In the genomic region with DNA sequence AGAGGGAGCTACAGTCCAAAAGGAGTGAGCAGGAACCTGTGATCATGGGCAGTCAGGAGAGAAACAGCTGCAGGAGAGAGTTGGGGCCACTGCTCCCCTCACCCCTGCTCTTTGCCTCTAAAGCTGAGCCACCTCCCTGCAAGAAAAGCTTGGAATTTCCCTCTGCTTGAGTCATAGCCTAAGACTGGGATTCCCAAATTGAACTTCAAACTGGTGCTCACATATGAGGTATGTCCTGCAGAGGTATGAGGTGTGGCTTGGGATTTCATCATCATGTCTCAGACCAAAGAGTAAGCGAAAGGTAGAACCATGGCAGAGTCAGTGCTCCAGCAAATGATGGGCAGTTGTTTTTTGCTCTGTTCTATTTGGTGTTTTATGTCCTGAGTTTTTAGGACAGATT, we compare ENCODE assay signal across 23 cellular contexts.
A peak's percentile ranks its signal among the peaks of the same experiment; 100 is the strongest.
DNase-seq lines count a peak whose midpoint lies in the region; ATAC-seq and TF ChIP-seq lines count a peak whose summit lies in the region.
"Had no signal": no experiment of that assay in that cellular context is flagged by ENCODE, and none has a peak within 500 bp of the region (broad histone marks: within the 10 kb centered on the region; RNA-seq: fewer than 3 reads in every experiment).

No MANE protein-coding gene starts in this region.

- H3K9me2 ChIP-seq in GM23248 (ENCODE audit: insufficient read depth) = no peaks in the 10 kb centered on the region

- no peaks in the 10 kb centered on the region for H4K20me1 ChIP-seq in GM23248 (ENCODE audit: insufficient read depth)

- in situ Hi-C loops in GM23248 (cut with MboI) = no loop called here

- no peak overlapping the region for H4K8ac ChIP-seq in trophoblast cell (ENCODE audit: low read depth, low read length)

- H3K27me3 ChIP-seq in GM23248 (replicated peaks; ENCODE audit: insufficient read depth) (no peaks in the 10 kb centered on the region), trophoblast cell (ENCODE audit: insufficient read depth, low read length) (no peaks in the 10 kb centered on the region), prostate gland (replicated peaks; ENCODE audit: insufficient read depth) (no peaks in the 10 kb centered on the region)
- H3K27me3 ChIP-seq: colonic mucosa, ovary had no signal

- no peaks in the 10 kb centered on the region for H3K9me3 ChIP-seq in GM23248 (ENCODE audit: low read depth)
- H3K9me3 ChIP-seq in trophoblast cell (ENCODE audit: insufficient read depth, low read depth, low read length) = no peaks in the 10 kb centered on the region
- no peaks in the 10 kb centered on the region for H3K9me3 ChIP-seq in prostate gland
- H3K9me3 ChIP-seq: colonic mucosa, HAP-1, ovary had no signal

- H3K4me1 ChIP-seq in GM23248 (ENCODE audit: insufficient read depth) (no peaks in the 10 kb centered on the region), trophoblast cell (ENCODE audit: control insufficient read depth in 1 of 2, insufficient read depth in 2 of 2, low read length in 2 of 2) (peaks cover 3 to 4% of the 10 kb centered on the region in 2 experiments), prostate gland (replicated peaks) (no peaks in the 10 kb centered on the region)
- H3K4me1 ChIP-seq: colonic mucosa, HAP-1 had no signal

- no peak overlapping the region for H2BK120ac ChIP-seq in trophoblast cell (ENCODE audit: insufficient read depth, low read length, poor library complexity)

- no peak overlapping the region for H2AK5ac ChIP-seq in trophoblast cell (ENCODE audit: low read length)

- no peak overlapping the region for H3K4ac ChIP-seq in trophoblast cell (ENCODE audit: low read depth, low read length)

- peak; percentile 72 for ATAC-seq in esophagus mucosa
- ATAC-seq in GM18517 (IDR thresholded peaks at IDR 0.05; ENCODE audit: unreplicated experiment) = no peak
- ATAC-seq: activated CD4-positive, alpha-beta T cell treated with anti-CD3 and anti-CD28 coated beads for 36 hours; activated T-helper 17 cell treated with anti-CD3 and anti-CD28 coated beads, Interleukin-2, amount 50 U/mL, for 72 hours; left cardiac atrium; natural killer cell; sciatic nerve; stimulated activated effector memory CD8-positive, alpha-beta T cell treated with anti-CD3 and anti-CD28 coated beads, Interleukin-12 subunit alpha, Interleukin-12 subunit beta, amount 100 ng/mL, for 72 hours had no signal

- CTCF ChIA-PET in RWPE1 (lab: Yijun Ruan, JAX) = no interaction called here

- no peak overlapping the region for H3K4me3 ChIP-seq in GM23248
- H3K4me3 ChIP-seq in trophoblast cell (ENCODE audit: low read depth, low read length) = no peak overlapping the region
- no peak overlapping the region for H3K4me3 ChIP-seq in prostate gland
- H3K4me3 ChIP-seq: colonic mucosa, HAP-1, ovary had no signal

- H4K12ac ChIP-seq in trophoblast cell (ENCODE audit: low read depth, low read length) = no peak overlapping the region

- peak; percentile 20 for DNase-seq in GM23248
- peak; percentile 63 for DNase-seq in RWPE1 (ENCODE audit: low spot score)
- peak; percentile 76 to 84 for DNase-seq in trophoblast cell
- no peak for DNase-seq in prostate gland (ENCODE audit: low spot score)
- no peak for DNase-seq in AG08396 (ENCODE audit: low spot score)
- DNase-seq: activated CD4-positive, alpha-beta T cell treated with anti-CD3 and anti-CD28 coated beads for 36 hours; CD4-positive, alpha-beta memory T cell; colonic mucosa; DMS79; left cardiac atrium; natural killer cell; NCI-H1105 treated with DMSO at 0.1 percent for 48 hours; NCI-H2107; NCI-H510A treated with DMSO at 0.1 percent for 48 hours; NK-92 treated with Interleukin-12 subunit alpha and Interleukin-12 subunit beta, amount 100 ng/mL, for 24 hours; ovary; RPMI8226 had no signal

- TF ChIP-seq CTCF in RWPE1 (conservative IDR thresholded peaks at IDR 0.05; ENCODE audit: low read depth) (no peak), prostate gland (IDR thresholded peaks at IDR 0.05) (no peak)

- H3K9ac ChIP-seq in GM23248 = no peak overlapping the region
- no peak overlapping the region for H3K9ac ChIP-seq in trophoblast cell (ENCODE audit: low read length)

- H2BK12ac ChIP-seq in trophoblast cell (ENCODE audit: low read length) = no peak overlapping the region

- H3K79me1 ChIP-seq in trophoblast cell (ENCODE audit: low read length) = no peaks in the 10 kb centered on the region

- no peak overlapping the region for H3K18ac ChIP-seq in trophoblast cell (ENCODE audit: low read length)

- H2AFZ ChIP-seq in GM23248 = no peak overlapping the region
- no peak overlapping the region for H2AFZ ChIP-seq in trophoblast cell (ENCODE audit: insufficient read depth, low read length, poor library complexity)

- no peak overlapping the region for H3K23ac ChIP-seq in trophoblast cell (ENCODE audit: low read length)

- H4K91ac ChIP-seq in trophoblast cell (ENCODE audit: low read depth, low read length) = no peak overlapping the region

- no peak overlapping the region for H3K14ac ChIP-seq in trophoblast cell (ENCODE audit: low read length)

- POLR2A ChIA-PET in RWPE1 (lab: Yijun Ruan, JAX; ENCODE audit: low non-redundant PET) = no interaction called here

- WGBS in GM23248 (ENCODE audit: low coverage in 1 of 2, low lambda C conversion rate in 2 of 2, missing lambda C conversion rate in 2 of 2), 2 experiments = 80 to 94% methylated on average over 1 of the region's 1 CpG
- WGBS in trophoblast cell (ENCODE audit: extremely low coverage, insufficient coverage, insufficient read length) = no CpG with 5 or more reads among the region's 1 CpG
- 100% methylated on average over 1 of the region's 1 CpG for WGBS in prostate gland

- no peaks in the 10 kb centered on the region for H3F3A ChIP-seq in GM23248 (ENCODE audit: insufficient read depth)

- TF ChIP-seq POLR2A in prostate gland (IDR thresholded peaks at IDR 0.05) = no peak

- no peak overlapping the region for H2BK5ac ChIP-seq in trophoblast cell (ENCODE audit: low read depth, low read length, poor library complexity)

- H3K27ac ChIP-seq in GM23248 (no peak overlapping the region), RWPE1 (no peak overlapping the region), trophoblast cell (ENCODE audit: low read depth, low read length) (no peak overlapping the region), prostate gland (no peak overlapping the region)
- H3K27ac ChIP-seq: colonic mucosa, ovary had no signal

- H3K36me3 ChIP-seq in GM23248 (ENCODE audit: low read depth) (no peaks in the 10 kb centered on the region), trophoblast cell (ENCODE audit: control insufficient read depth in 1 of 2, insufficient read depth in 2 of 2, low read length in 2 of 2) (no peaks in the 10 kb centered on the region), prostate gland (no peaks in the 10 kb centered on the region)
- H3K36me3 ChIP-seq: colonic mucosa, HAP-1, ovary had no signal

- H3K4me2 ChIP-seq in GM23248 (ENCODE audit: unreplicated experiment) (no peak overlapping the region), trophoblast cell (ENCODE audit: low read length) (no peak overlapping the region)

- H3K79me2 ChIP-seq in GM23248 (ENCODE audit: insufficient read depth) (no peaks in the 10 kb centered on the region), trophoblast cell (ENCODE audit: control insufficient read depth, insufficient read depth, low read length, poor library complexity) (no peaks in the 10 kb centered on the region)

- intact Hi-C loops in prostate gland (cut with DNase I) = no loop called here

Comparison
In these comparisons a context has a peak if more than half of its experiments do, and no peak if none do; other contexts are left out.
1. DNase-seq: peak in GM23248 (single experiment), RWPE1 (single experiment) and trophoblast cell (2 of 2); none in prostate gland (single experiment) and AG08396 (single experiment).